Comparison of ENCODE assay signal across 23 cellular contexts in the genomic region with DNA sequence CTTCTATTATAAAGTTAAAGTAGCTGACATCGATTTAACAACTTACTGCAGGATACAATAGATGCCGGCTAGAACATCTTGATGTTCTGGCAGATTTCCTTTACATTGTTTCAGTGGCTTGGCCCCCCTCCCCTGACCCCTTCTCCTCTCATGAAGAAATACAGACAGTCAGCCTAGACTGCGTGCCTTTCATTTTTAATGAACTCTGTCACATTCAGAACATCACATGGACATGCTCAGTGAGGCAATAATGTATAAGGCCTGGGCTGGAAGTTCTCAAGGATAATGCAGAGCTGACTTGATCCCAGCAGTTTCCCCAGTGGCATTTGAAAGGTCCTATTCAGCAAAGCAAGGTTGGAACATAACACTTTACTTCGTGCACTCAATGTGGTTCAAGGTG.
"Had no signal": no experiment of that assay in that cellular context is flagged by ENCODE, and none has a peak within 500 bp of the region (broad histone marks: within the 10 kb centered on the region; RNA-seq: fewer than 3 reads in every experiment).

No MANE protein-coding gene starts in this region.

- H3K4me3 ChIP-seq: ascending aorta had no signal

- H3K27me3 ChIP-seq: ascending aorta, brain microvascular endothelial cell had no signal

- DNase-seq: activated CD4-positive, alpha-beta T cell treated with anti-CD3 and anti-CD28 coated beads for 48 hours; activated CD4-positive, alpha-beta T cell treated with anti-CD3 and anti-CD28 coated beads, Interleukin-2, amount 50 U/mL, for 48 hours; activated CD4-positive, CD25-positive, alpha-beta regulatory T cell treated with anti-CD3 and anti-CD28 coated beads, Interleukin-2, amount 50 U/mL, for 72 hours; activated naive CD4-positive, alpha-beta T cell treated with anti-CD3 and anti-CD28 coated beads, Interleukin-2, amount 50 U/mL, for 16 hours; activated naive CD8-positive, alpha-beta T cell treated with anti-CD3 and anti-CD28 coated beads, Interleukin-2, amount 10 ng/mL, durations not matched to agents 7 days and 5 days; activated T-cell treated with anti-CD3 and anti-CD28 coated beads for 4 hours; activated T-cell treated with anti-CD3 and anti-CD28 coated beads, Interleukin-2, amount 50 U/mL, for 72 hours; amniotic stem cell; brain microvascular endothelial cell; caudate nucleus; NCI-H1092; NCI-H1417; NCI-H1930; NCI-H2171 treated with DMSO at 0.1 percent for 48 hours; NCI-H345; NCI-H510A; NCI-H526 treated with DMSO at 0.1 percent for 48 hours; NCI-H82; SIG-M5; T-helper 17 cell; T-helper 9 cell had no signal

- H3K9ac ChIP-seq: KMS-11 had no signal

- H3K4me1 ChIP-seq: ascending aorta had no signal

- H3K9me3 ChIP-seq: ascending aorta had no signal

- H3K36me3 ChIP-seq: ascending aorta, brain microvascular endothelial cell had no signal
